In genomic region chr1:155049651-155050559, GRCh38 we compare ENCODE assay signal across 8 cellular contexts. TPM values are rescaled to one million over a fixed set of nuclear protein-coding genes. Genes with fewer than 3 reads are reported as not detected.
DNase-seq lines count a peak whose midpoint lies in the region; ATAC-seq and TF ChIP-seq lines count a peak whose summit lies in the region.

No MANE protein-coding gene starts in this region.

- peaks cover 0 to 8% of the 10 kb centered on the region in 2 donors for H3K36me3 ChIP-seq in ascending aorta
- H3K36me3 ChIP-seq in lower lobe of right lung: peaks cover 18% of the 10 kb centered on the region
- H3K36me3 ChIP-seq in uterus: no peaks in the 10 kb centered on the region

- H3K36me3 Mint-ChIP-seq in CD14-positive monocyte: peaks cover 12 to 13% of the 10 kb centered on the region in 2 donors

- no peaks in the 10 kb centered on the region for H3K9me3 Mint-ChIP-seq in CD14-positive monocyte

- H3K4me3 ChIP-seq in ascending aorta (peak overlapping the region; percentile 69 to 80), lower lobe of right lung (peak overlapping the region; percentile 67), uterus (peak overlapping the region; percentile 61 to 68)

- no peaks in the 10 kb centered on the region for H3K27me3 ChIP-seq in ascending aorta
- no peaks in the 10 kb centered on the region for H3K27me3 ChIP-seq in lower lobe of right lung (ENCODE audit: low read depth)
- H3K27me3 ChIP-seq in uterus: no peaks in the 10 kb centered on the region

- peaks cover 30% of the 10 kb centered on the region for H3K4me1 Mint-ChIP-seq in CD14-positive monocyte

- DNase-seq in CD14-positive monocyte (ENCODE audit: low spot score) (no peak), HuH-7 (ENCODE audit: low spot score) (peak; percentile 43), ascending aorta (ENCODE audit: low spot score in 2 of 2) (no peak), lower lobe of right lung (no peak), uterus (no peak)

- no peak for TF ChIP-seq POLR2A in uterus (IDR thresholded peaks at IDR 0.05)

- ATAC-seq in lower lobe of right lung (no peak), GM18867 (IDR thresholded peaks at IDR 0.05; ENCODE audit: unreplicated experiment) (no peak), HG02642 (IDR thresholded peaks at IDR 0.05; ENCODE audit: poor library complexity, unreplicated experiment) (no peak), GM21619 (IDR thresholded peaks at IDR 0.05; ENCODE audit: unreplicated experiment) (no peak)

- H3K27ac ChIP-seq in ascending aorta: peak overlapping the region; percentile 83 to 86
- peak overlapping the region; percentile 89 for H3K27ac ChIP-seq in lower lobe of right lung
- peak overlapping the region; percentile 74 to 88 for H3K27ac ChIP-seq in uterus

- peak overlapping the region in 3 of 7 donors; percentile 14 to 89 (median 48) for H3K27ac Mint-ChIP-seq in CD14-positive monocyte

- peaks cover 0 to 5% (median 1%) of the 10 kb centered on the region in 3 donors for H3K27me3 Mint-ChIP-seq in CD14-positive monocyte (ENCODE audit: low read depth in 3 of 3)

- no peaks in the 10 kb centered on the region for H3K9me3 ChIP-seq in ascending aorta
- H3K9me3 ChIP-seq in lower lobe of right lung: no peaks in the 10 kb centered on the region
- H3K9me3 ChIP-seq in uterus: no peaks in the 10 kb centered on the region

- H3K4me3 Mint-ChIP-seq in CD14-positive monocyte: peak overlapping the region; percentile 82 to 84

- intact Hi-C loops in CD14-positive monocyte (cut with micrococcal nuclease): loop anchor here (5.0 kb wide), 4 partner anchors 37 to 78 kb away; partner anchors contain the start of genes CKS1B (in 1 of the 2), SHC1 (in 1 of the 2) and ZBTB7B (in 1 of the 2)
- intact Hi-C loops in ascending aorta (cut with DNase I): loop anchor here (2.0 to 5.0 kb wide), 4 partner anchors 35 to 493 kb away; partner anchors contain the start of genes CKS1B, UBE2Q1 and ZBTB7B
- intact Hi-C loops in lower lobe of right lung (cut with DNase I): no loop called here
- intact Hi-C loops in uterus (cut with DNase I; ENCODE audit: low total_unique reads): no loop called here

- H3K4me1 ChIP-seq in ascending aorta (peaks cover 0 to 20% of the 10 kb centered on the region in 2 donors), lower lobe of right lung (peaks cover 36% of the 10 kb centered on the region), uterus (no peaks in the 10 kb centered on the region)

- TF ChIP-seq CTCF in CD14-positive monocyte (IDR thresholded peaks at IDR 0.05): no peak
- TF ChIP-seq CTCF in ascending aorta (IDR thresholded peaks at IDR 0.05): no peak
- no peak for TF ChIP-seq CTCF in lower lobe of right lung (IDR thresholded peaks at IDR 0.05)
- TF ChIP-seq CTCF in uterus (IDR thresholded peaks at IDR 0.05): no peak

RNA-seq across cellular contexts. Expression of gene ADAM15, which starts 1.2 kb away (rescaled TPM):
- polyA plus RNA-seq in CD14-positive monocyte: 10 to 100 TPM; 44.5 to 74.3 TPM
- total RNA-seq in ascending aorta: 610 TPM
- total RNA-seq in lower lobe of right lung: 121 TPM
- total RNA-seq in uterus: 100 to 1,000 TPM in 3 of 4 donors, 10 to 100 TPM in 1; 58.6 to 270 (median 153) TPM

RNA-seq across cellular contexts. Expression of gene EFNA4, which starts 13.6 kb away (rescaled TPM):
- 1 to 10 TPM; 2.3 to 4.1 TPM for polyA plus RNA-seq in CD14-positive monocyte
- total RNA-seq in ascending aorta (11.2 TPM), lower lobe of right lung (7.4 TPM), uterus (1 to 10 TPM in 2 of 4 donors, not detected in 2; 8.0 to 8.4 TPM)

RNA-seq across cellular contexts. Expression of gene DCST1, which starts 16.3 kb away (rescaled TPM):
- polyA plus RNA-seq in CD14-positive monocyte: not detected
- not detected for total RNA-seq in ascending aorta
- not detected for total RNA-seq in lower lobe of right lung
- total RNA-seq in uterus: 1 to 10 TPM in 2 of 4 donors, not detected in 2; 1.1 to 3.5 TPM

RNA-seq across cellular contexts. Expression of gene DCST2, which starts 16.3 kb away (rescaled TPM):
- not detected for polyA plus RNA-seq in CD14-positive monocyte
- total RNA-seq in ascending aorta (0.64 TPM), lower lobe of right lung (1.4 TPM), uterus (1 to 10 TPM in 1 of 4 donors, under 1 TPM in 1, not detected in 2; 0.07 to 1.6 TPM)

RNA-seq across cellular contexts. Expression of gene EFNA3, which starts 28.7 kb away (rescaled TPM):
- polyA plus RNA-seq in CD14-positive monocyte: under 1 TPM; 0.45 to 0.92 TPM
- total RNA-seq in ascending aorta: 1.5 TPM
- 1.0 TPM for total RNA-seq in lower lobe of right lung
- total RNA-seq in uterus: 1 to 10 TPM in 3 of 4 donors, not detected in 1; 3.2 to 7.6 (median 3.3) TPM

Comparison
In these comparisons a context has a peak if more than half of its experiments do, and no peak if none do; other contexts are left out.
1. intact Hi-C loops: an anchor here in CD14-positive monocyte (5.0 kb wide) and ascending aorta (2.0 to 5.0 kb wide); none called in lower lobe of right lung and uterus.